Comparison of ENCODE assay signal across 10 cellular contexts in genomic region chr1:24438423-24438901, GRCh38. TPM values are rescaled to one million over a fixed set of nuclear protein-coding genes. Genes with fewer than 3 reads are reported as not detected.
DNase-seq lines count a peak whose midpoint lies in the region; ATAC-seq and TF ChIP-seq lines count a peak whose summit lies in the region.
"Had no signal": no experiment of that assay in that cellular context is flagged by ENCODE, and none has a peak within 500 bp of the region (broad histone marks: within the 10 kb centered on the region; RNA-seq: fewer than 3 reads in every experiment).

No MANE protein-coding gene starts in this region.

- no peak for ATAC-seq in naive thymus-derived CD4-positive, alpha-beta T cell
- ATAC-seq in GM19324 (IDR thresholded peaks at IDR 0.05; ENCODE audit: low FRiP score, unreplicated experiment) = no peak
- no peak for ATAC-seq in left colon
- no peak for ATAC-seq in GM18868 (IDR thresholded peaks at IDR 0.05; ENCODE audit: unreplicated experiment)

- no peak overlapping the region for H3K27ac ChIP-seq in endodermal cell (ENCODE audit: low read depth, low read length)
- H3K27ac ChIP-seq in naive thymus-derived CD4-positive, alpha-beta T cell (ENCODE audit: low read depth, low read length) = no peak overlapping the region
- H3K27ac ChIP-seq: C4-2B, epithelial cell of prostate had no signal

- peaks cover 4% of the 10 kb centered on the region for H3K27me3 Mint-ChIP-seq in endodermal cell (ENCODE audit: insufficient read depth)
- H3K27me3 Mint-ChIP-seq in naive thymus-derived CD4-positive, alpha-beta T cell = no peaks in the 10 kb centered on the region

- no peak overlapping the region for H3K9ac ChIP-seq in endodermal cell (ENCODE audit: extremely low read depth, low read length, poor library complexity, severe bottlenecking)

- DNase-seq in C1 segment of cervical spinal cord (lab: John Stamatoyannopoulos, UW) (peak in 9 of 14 donors; percentile 22 to 97 (median 47)), NCI-H524 treated with DMSO at 0.1 percent for 48 hours (lab: John Stamatoyannopoulos, UW) (peak; percentile 75), endodermal cell (peak; percentile 66), left colon (no peak), RKO (ENCODE audit: low spot score) (no peak)
- DNase-seq in naive thymus-derived CD4-positive, alpha-beta T cell = no peak

- H3K4me1 Mint-ChIP-seq in endodermal cell = peaks cover 15% of the 10 kb centered on the region
- peaks cover 12 to 64% (median 46%) of the 10 kb centered on the region in 7 donors for H3K4me1 Mint-ChIP-seq in naive thymus-derived CD4-positive, alpha-beta T cell

- H3K36me3 Mint-ChIP-seq in endodermal cell (ENCODE audit: low read depth) = no peaks in the 10 kb centered on the region
- peaks cover 8 to 60% (median 19%) of the 10 kb centered on the region in 5 donors for H3K36me3 Mint-ChIP-seq in naive thymus-derived CD4-positive, alpha-beta T cell

- no peak overlapping the region for H3K27ac Mint-ChIP-seq in endodermal cell
- H3K27ac Mint-ChIP-seq in naive thymus-derived CD4-positive, alpha-beta T cell = peak overlapping the region in 6 of 9 donors; percentile 15 to 60 (median 43)

- WGBS in endodermal cell (ENCODE audit: insufficient coverage in 1 of 2, insufficient read length in 1 of 2), 2 experiments = 49 to 67% methylated on average over 6 to 9 of the region's 9 CpGs

- no peaks in the 10 kb centered on the region for H3K4me1 ChIP-seq in endodermal cell (ENCODE audit: control insufficient read depth, insufficient read depth, low read length)
- peaks cover 0 to 7% of the 10 kb centered on the region in 2 donors for H3K4me1 ChIP-seq in naive thymus-derived CD4-positive, alpha-beta T cell (ENCODE audit: control insufficient read depth in 2 of 2, insufficient read depth in 2 of 2, low read length in 2 of 2)

- no peaks in the 10 kb centered on the region for H3K9me3 ChIP-seq in endodermal cell (ENCODE audit: control insufficient read depth, low read length)
- H3K9me3 ChIP-seq in naive thymus-derived CD4-positive, alpha-beta T cell (ENCODE audit: control insufficient read depth in 2 of 3, low read length in 3 of 3) = no peaks in the 10 kb centered on the region

- intact Hi-C loops in naive thymus-derived CD4-positive, alpha-beta T cell (cut with micrococcal nuclease) = no loop called here
- intact Hi-C loops in left colon (cut with DNase I, micrococcal nuclease) = no loop called here

- no peaks in the 10 kb centered on the region for H3K36me3 ChIP-seq in endodermal cell (ENCODE audit: control insufficient read depth, insufficient read depth, low read length)
- H3K36me3 ChIP-seq in naive thymus-derived CD4-positive, alpha-beta T cell (ENCODE audit: control insufficient read depth in 2 of 3, insufficient read depth in 3 of 3, low read length in 3 of 3) = peaks cover 0 to 59% (median 4%) of the 10 kb centered on the region in 3 experiments

- no peak overlapping the region for H3K4me3 Mint-ChIP-seq in endodermal cell
- H3K4me3 Mint-ChIP-seq in naive thymus-derived CD4-positive, alpha-beta T cell = no peak overlapping the region

- H3K9me3 Mint-ChIP-seq in endodermal cell = no peaks in the 10 kb centered on the region
- no peaks in the 10 kb centered on the region for H3K9me3 Mint-ChIP-seq in naive thymus-derived CD4-positive, alpha-beta T cell

- no peak overlapping the region for H3K4me3 ChIP-seq in endodermal cell (ENCODE audit: low read length)
- no peak overlapping the region for H3K4me3 ChIP-seq in naive thymus-derived CD4-positive, alpha-beta T cell (ENCODE audit: low read length)

- POLR2A ChIA-PET in naive thymus-derived CD4-positive, alpha-beta T cell (lab: Charles Lee) = interaction anchor here (0.9 kb wide), 1 partner anchor 65 kb away, joined by 3 read pairs; no protein-coding TSS in a partner anchor

- CTCF ChIA-PET in naive thymus-derived CD4-positive, alpha-beta T cell (lab: Charles Lee) = no interaction called here

- H3K27me3 ChIP-seq in endodermal cell (ENCODE audit: control insufficient read depth, insufficient read depth, low read length, poor library complexity, severe bottlenecking) = no peaks in the 10 kb centered on the region
- no peaks in the 10 kb centered on the region for H3K27me3 ChIP-seq in naive thymus-derived CD4-positive, alpha-beta T cell (ENCODE audit: control insufficient read depth in 2 of 2, insufficient read depth in 2 of 2, low read length in 2 of 2)

- no peak for TF ChIP-seq CTCF in endodermal cell (conservative IDR thresholded peaks at IDR 0.05)

RNA-seq across cellular contexts. Expression of gene NIPAL3, which starts 22.9 kb away (rescaled TPM):
- total RNA-seq in endodermal cell (1 to 10 TPM; 4.7 to 5.5 TPM), left colon (10 to 100 TPM; 33.9 to 48.2 TPM)
- polyA plus RNA-seq in endodermal cell (2013, experiment 1 of 2) = 7.9 TPM
- polyA plus RNA-seq in endodermal cell (2013, experiment 2 of 2) = 7.4 TPM
- total RNA-seq in naive thymus-derived CD4-positive, alpha-beta T cell = 10 to 100 TPM; 35.5 to 65.0 (median 54.5) TPM
- 100 to 1,000 TPM in 1 of 2 donors, 10 to 100 TPM in 1; 84.1 to 127 TPM for polyA plus RNA-seq in naive thymus-derived CD4-positive, alpha-beta T cell

RNA-seq across cellular contexts. Expression of gene STPG1, which starts 24.9 kb away (rescaled TPM):
- 10 to 100 TPM; 16.6 to 16.9 TPM for total RNA-seq in endodermal cell
- polyA plus RNA-seq in endodermal cell (2013, experiment 1 of 2) = 8.8 TPM
- 9.5 TPM for polyA plus RNA-seq in endodermal cell (2013, experiment 2 of 2)
- total RNA-seq in naive thymus-derived CD4-positive, alpha-beta T cell = 1 to 10 TPM; 3.1 to 6.4 (median 5.3) TPM
- polyA plus RNA-seq in naive thymus-derived CD4-positive, alpha-beta T cell = 10 to 100 TPM in 1 of 2 donors, 1 to 10 TPM in 1; 5.3 to 10.1 TPM
- 10 to 100 TPM; 17.6 to 24.7 TPM for total RNA-seq in left colon

Comparison
In these comparisons a context has a peak if more than half of its experiments do, and no peak if none do; other contexts are left out.
1. DNase-seq: peak in C1 segment of cervical spinal cord (9 of 14), NCI-H524 treated with DMSO at 0.1 percent for 48 hours (single experiment) and endodermal cell (single experiment); none in naive thymus-derived CD4-positive, alpha-beta T cell (0 of 9), left colon (0 of 2) and RKO (single experiment).
2. RNA of gene NIPAL3, which starts 22.9 kb away (total RNA-seq): 35.5 to 65.0 TPM in naive thymus-derived CD4-positive, alpha-beta T cell and 33.9 to 48.2 TPM in left colon; 4.7 to 5.5 TPM in endodermal cell; every median in the first group is over 4 times any median in the second.